In genomic region chr2:223797811-223798721, GRCh38 we compare ENCODE assay signal across 8 cellular contexts. TPM values are rescaled to one million over a fixed set of nuclear protein-coding genes. Genes with fewer than 3 reads are reported as not detected.
DNase-seq lines count a peak whose midpoint lies in the region; ATAC-seq, FAIRE-seq and TF ChIP-seq lines count a peak whose summit lies in the region.

No MANE protein-coding gene starts in this region.

- H3K27ac ChIP-seq in heart left ventricle (no peak overlapping the region), small intestine (ENCODE audit: low read depth in 1 of 2, low read length in 1 of 2) (peak overlapping the region in 1 of 2 donors; percentile 24)

- no peaks in the 10 kb centered on the region for H3K4me1 ChIP-seq in heart left ventricle
- H3K4me1 ChIP-seq in small intestine (ENCODE audit: control insufficient read depth in 2 of 2, insufficient read depth in 1 of 2, low read depth in 1 of 2, low read length in 1 of 2): peaks cover 1 to 7% of the 10 kb centered on the region in 2 donors

- 73 to 83% (median 80%) methylated on average over 4 of the region's 4 CpGs for WGBS in heart left ventricle, 4 donors
- 45 to 62% (median 56%) methylated on average over 4 of the region's 4 CpGs for WGBS in small intestine, 3 donors

- TF ChIP-seq CTCF in HFF-Myc (IDR thresholded peaks at IDR 0.05; ENCODE audit: low read depth, low read length, missing control alignments) (peak; percentile 50), heart left ventricle (IDR thresholded peaks at IDR 0.05) (peak; percentile 27 to 71 (median 62))

- peaks cover 15% of the 10 kb centered on the region for H3K4me1 Mint-ChIP-seq in activated naive CD8-positive, alpha-beta T cell treated with anti-CD3 and anti-CD28 coated beads, Interleukin-2, amount 50 U/mL, for 24 hours
- peaks cover 7% of the 10 kb centered on the region for H3K4me1 Mint-ChIP-seq in activated naive CD8-positive, alpha-beta T cell treated with anti-CD3 and anti-CD28 coated beads for 36 hours

- intact Hi-C loops in heart left ventricle (cut with DNase I): loop anchor here (1.0 to 10.0 kb wide), 12 partner anchors 101 to 827 kb away; no protein-coding TSS in a partner anchor

- no peak overlapping the region for H3K4me3 ChIP-seq in HFF-Myc (replicated peaks; ENCODE audit: low read depth, low read length)
- no peak overlapping the region for H3K4me3 ChIP-seq in MG63
- no peak overlapping the region for H3K4me3 ChIP-seq in heart left ventricle
- no peak overlapping the region for H3K4me3 ChIP-seq in small intestine (ENCODE audit: low read depth in 1 of 2, low read length in 2 of 2)

- no peak for TF ChIP-seq POLR2A in heart left ventricle (IDR thresholded peaks at IDR 0.05)

- no peak overlapping the region for H3K4me3 Mint-ChIP-seq in activated naive CD8-positive, alpha-beta T cell treated with anti-CD3 and anti-CD28 coated beads, Interleukin-2, amount 50 U/mL, for 24 hours
- H3K4me3 Mint-ChIP-seq in activated naive CD8-positive, alpha-beta T cell treated with anti-CD3 and anti-CD28 coated beads for 36 hours: no peak overlapping the region

- no peak for FAIRE-seq in small intestine (lab: Jason Lieb, UNC)

- H3K36me3 ChIP-seq in MG63 (no peaks in the 10 kb centered on the region), heart left ventricle (no peaks in the 10 kb centered on the region), small intestine (ENCODE audit: control insufficient read depth in 2 of 2, insufficient read depth in 2 of 2, low read length in 2 of 2) (no peaks in the 10 kb centered on the region)

- H3K27me3 Mint-ChIP-seq in activated naive CD8-positive, alpha-beta T cell treated with anti-CD3 and anti-CD28 coated beads, Interleukin-2, amount 50 U/mL, for 24 hours: no peaks in the 10 kb centered on the region
- no peaks in the 10 kb centered on the region for H3K27me3 Mint-ChIP-seq in activated naive CD8-positive, alpha-beta T cell treated with anti-CD3 and anti-CD28 coated beads for 36 hours

- H3K9me3 ChIP-seq in MG63: no peaks in the 10 kb centered on the region
- peaks cover 0 to 3% (median 0%) of the 10 kb centered on the region in 12 donors for H3K9me3 ChIP-seq in heart left ventricle
- no peaks in the 10 kb centered on the region for H3K9me3 ChIP-seq in small intestine (ENCODE audit: control insufficient read depth, low read depth)

- no peak for DNase-seq in activated naive CD8-positive, alpha-beta T cell treated with anti-CD3 and anti-CD28 coated beads, Interleukin-2, amount 50 U/mL, for 24 hours
- DNase-seq in activated naive CD8-positive, alpha-beta T cell treated with anti-CD3 and anti-CD28 coated beads for 36 hours: no peak
- DNase-seq in HFF-Myc (ENCODE audit: extremely low read depth, low read depth): no peak
- DNase-seq in MG63: peak; percentile 16
- DNase-seq in SW480 (ENCODE audit: low spot score): peak; percentile 22
- DNase-seq in heart left ventricle: no peak
- DNase-seq in small intestine: peak; percentile 40
- no peak for DNase-seq in UCSD-AML1 (lab: John Stamatoyannopoulos, UW; ENCODE audit: unreplicated experiment)

- H3K36me3 Mint-ChIP-seq in activated naive CD8-positive, alpha-beta T cell treated with anti-CD3 and anti-CD28 coated beads, Interleukin-2, amount 50 U/mL, for 24 hours (ENCODE audit: low read depth): no peaks in the 10 kb centered on the region
- H3K36me3 Mint-ChIP-seq in activated naive CD8-positive, alpha-beta T cell treated with anti-CD3 and anti-CD28 coated beads for 36 hours: no peaks in the 10 kb centered on the region

- no peaks in the 10 kb centered on the region for H3K9me3 Mint-ChIP-seq in activated naive CD8-positive, alpha-beta T cell treated with anti-CD3 and anti-CD28 coated beads, Interleukin-2, amount 50 U/mL, for 24 hours
- H3K9me3 Mint-ChIP-seq in activated naive CD8-positive, alpha-beta T cell treated with anti-CD3 and anti-CD28 coated beads for 36 hours: peaks cover 4% of the 10 kb centered on the region

- no peaks in the 10 kb centered on the region for H3K27me3 ChIP-seq in MG63
- no peaks in the 10 kb centered on the region for H3K27me3 ChIP-seq in heart left ventricle
- H3K27me3 ChIP-seq in small intestine (ENCODE audit: control insufficient read depth in 2 of 2, insufficient read depth in 2 of 2, low read length in 2 of 2): no peaks in the 10 kb centered on the region

- no peak overlapping the region for H3K27ac Mint-ChIP-seq in activated naive CD8-positive, alpha-beta T cell treated with anti-CD3 and anti-CD28 coated beads, Interleukin-2, amount 50 U/mL, for 24 hours
- no peak overlapping the region for H3K27ac Mint-ChIP-seq in activated naive CD8-positive, alpha-beta T cell treated with anti-CD3 and anti-CD28 coated beads for 36 hours

- peak; percentile 76 for ATAC-seq in activated naive CD8-positive, alpha-beta T cell treated with anti-CD3 and anti-CD28 coated beads, Interleukin-2, amount 50 U/mL, for 24 hours
- peak in 3 of 4 donors; percentile 48 to 62 (median 54) for ATAC-seq in heart left ventricle

RNA-seq across cellular contexts. Expression of gene AP1S3, which starts 39.3 kb away (rescaled TPM):
- 10 to 100 TPM; 10.5 to 11.3 TPM for total RNA-seq in activated naive CD8-positive, alpha-beta T cell treated with anti-CD3 and anti-CD28 coated beads for 36 hours
- 22.2 and 35.5 TPM in 2 replicates for total RNA-seq in MG63 (2014; rRNA removed; shearing (Covaris generic); ENCODE audit: low replicate concordance)
- total RNA-seq in heart left ventricle: 1 to 10 TPM in 3 of 9 donors, under 1 TPM in 5, not detected in 1; 0.31 to 3.4 (median 0.66) TPM
- polyA plus RNA-seq in heart left ventricle: under 1 TPM; 0.08 to 0.11 TPM
- polyA plus RNA-seq in small intestine: 1 to 10 TPM; 4.9 to 7.8 (median 5.0) TPM

Comparison
In these comparisons a context has a peak if more than half of its experiments do, and no peak if none do; other contexts are left out.
1. DNase-seq: peak in MG63 (single experiment), SW480 (single experiment) and small intestine (single experiment); none in activated naive CD8-positive, alpha-beta T cell treated with anti-CD3 and anti-CD28 coated beads, Interleukin-2, amount 50 U/mL, for 24 hours (single experiment), activated naive CD8-positive, alpha-beta T cell treated with anti-CD3 and anti-CD28 coated beads for 36 hours (single experiment), HFF-Myc (single experiment), heart left ventricle (0 of 5) and UCSD-AML1 (single experiment).